In the genomic region with DNA sequence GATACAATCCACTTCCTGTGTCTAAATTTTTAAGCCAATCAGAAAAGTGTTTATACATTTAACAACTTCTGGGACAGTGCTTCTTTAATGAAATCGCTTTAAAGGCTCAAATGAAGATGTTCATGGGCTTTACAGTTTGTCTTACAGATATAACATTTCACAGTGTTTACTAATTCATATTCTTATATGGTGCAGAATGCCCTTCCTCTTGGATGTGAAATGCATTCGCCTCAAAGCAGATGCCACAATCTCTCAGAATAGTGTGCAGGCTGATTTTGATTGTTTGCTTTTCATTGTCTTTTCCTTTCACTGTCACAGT, we compare ENCODE assay signal across 1 cellular context.
TF ChIP-seq lines count a peak whose summit lies in the region.

No MANE protein-coding gene starts in this region.

TF ChIP-seq in GM23338, 12 proteins besides CTCF, POLR2A, EP300 and RAD21 (continued from another document):
- TF ChIP-seq EZH2phosphoT487 (IDR thresholded peaks at IDR 0.05; ENCODE audit: unreplicated experiment) = no peak
- TF ChIP-seq ZNF114 (CRISPR knock-in tag; IDR thresholded peaks at IDR 0.05) = no peak
- TF ChIP-seq ZNF331 (CRISPR knock-in tag; IDR thresholded peaks at IDR 0.05; ENCODE audit: low read depth) = no peak
- TF ChIP-seq POLR2AphosphoS5 (IDR thresholded peaks at IDR 0.05; ENCODE audit: low read depth) = no peak
- no peak for TF ChIP-seq NANOG (IDR thresholded peaks at IDR 0.05; ENCODE audit: borderline replicate concordance)
- TF ChIP-seq, protein P1, sequence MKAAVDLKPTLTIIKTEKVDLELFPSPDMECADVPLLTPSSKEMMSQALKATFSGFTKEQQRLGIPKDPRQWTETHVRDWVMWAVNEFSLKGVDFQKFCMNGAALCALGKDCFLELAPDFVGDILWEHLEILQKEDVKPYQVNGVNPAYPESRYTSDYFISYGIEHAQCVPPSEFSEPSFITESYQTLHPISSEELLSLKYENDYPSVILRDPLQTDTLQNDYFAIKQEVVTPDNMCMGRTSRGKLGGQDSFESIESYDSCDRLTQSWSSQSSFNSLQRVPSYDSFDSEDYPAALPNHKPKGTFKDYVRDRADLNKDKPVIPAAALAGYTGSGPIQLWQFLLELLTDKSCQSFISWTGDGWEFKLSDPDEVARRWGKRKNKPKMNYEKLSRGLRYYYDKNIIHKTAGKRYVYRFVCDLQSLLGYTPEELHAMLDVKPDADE (IDR thresholded peaks at IDR 0.05) = no peak
TF ChIP-seq in GM23338: peak in this region for 0.
